ENCODE assay signal across 24 cellular contexts in genomic region chr14:92591346-92591745, GRCh38.
DNase-seq lines count a peak whose midpoint lies in the region; ATAC-seq and TF ChIP-seq lines count a peak whose summit lies in the region.
"Had no signal": no experiment of that assay in that cellular context is flagged by ENCODE, and none has a peak within 500 bp of the region (broad histone marks: within the 10 kb centered on the region; RNA-seq: fewer than 3 reads in every experiment).

No MANE protein-coding gene starts in this region.

- POLR2A ChIA-PET in activated CD4-positive, alpha-beta T cell treated with anti-CD3 and anti-CD28 coated beads, Interleukin-2, amount 10 ng/mL, durations not matched to agents 7 days and 5 days (lab: Charles Lee), result no interaction called here

- ATAC-seq in stimulated activated effector memory CD8-positive, alpha-beta T cell treated with anti-CD3 and anti-CD28 coated beads, Interleukin-12 subunit alpha, Interleukin-12 subunit beta, amount 100 ng/mL, for 72 hours, result no peak
- ATAC-seq in HG03432 (IDR thresholded peaks at IDR 0.05; ENCODE audit: unreplicated experiment), result no peak
- ATAC-seq: gastrocnemius medialis had no signal

- peaks cover 52% of the 10 kb centered on the region for H3K4me1 Mint-ChIP-seq in activated CD4-positive, alpha-beta T cell treated with anti-CD3 and anti-CD28 coated beads, Interleukin-2, amount 10 ng/mL, durations not matched to agents 7 days and 5 days
- H3K4me1 Mint-ChIP-seq in activated naive CD8-positive, alpha-beta T cell treated with anti-CD3 and anti-CD28 coated beads for 36 hours, result peaks cover 63% of the 10 kb centered on the region
- H3K4me1 Mint-ChIP-seq in stimulated activated effector memory CD8-positive, alpha-beta T cell treated with anti-CD3 and anti-CD28 coated beads, Interleukin-12 subunit alpha, Interleukin-12 subunit beta, amount 100 ng/mL, for 72 hours, result peaks cover 66% of the 10 kb centered on the region

- H3K4me3 ChIP-seq in NB4 (ENCODE audit: low read depth, low read length), result no peak overlapping the region
- H3K4me3 ChIP-seq: gastrocnemius medialis, hepatocyte, SJCRH30, thoracic aorta, uterus had no signal

- no peak for TF ChIP-seq POLR2A in NB4 (IDR thresholded peaks at IDR 0.05; ENCODE audit: extremely low read depth, insufficient read length)

- peaks cover 44% of the 10 kb centered on the region for H3K36me3 Mint-ChIP-seq in activated CD4-positive, alpha-beta T cell treated with anti-CD3 and anti-CD28 coated beads, Interleukin-2, amount 10 ng/mL, durations not matched to agents 7 days and 5 days (ENCODE audit: low read depth)
- H3K36me3 Mint-ChIP-seq in activated naive CD8-positive, alpha-beta T cell treated with anti-CD3 and anti-CD28 coated beads for 36 hours, result peaks cover 69% of the 10 kb centered on the region
- H3K36me3 Mint-ChIP-seq in stimulated activated effector memory CD8-positive, alpha-beta T cell treated with anti-CD3 and anti-CD28 coated beads, Interleukin-12 subunit alpha, Interleukin-12 subunit beta, amount 100 ng/mL, for 72 hours, result peaks cover 69% of the 10 kb centered on the region

- CTCF ChIA-PET in activated CD4-positive, alpha-beta T cell treated with anti-CD3 and anti-CD28 coated beads, Interleukin-2, amount 10 ng/mL, durations not matched to agents 7 days and 5 days (lab: Charles Lee), result no interaction called here

- peaks cover 17% of the 10 kb centered on the region for H3K9me3 Mint-ChIP-seq in activated CD4-positive, alpha-beta T cell treated with anti-CD3 and anti-CD28 coated beads, Interleukin-2, amount 10 ng/mL, durations not matched to agents 7 days and 5 days
- peaks cover 2% of the 10 kb centered on the region for H3K9me3 Mint-ChIP-seq in activated naive CD8-positive, alpha-beta T cell treated with anti-CD3 and anti-CD28 coated beads for 36 hours
- no peaks in the 10 kb centered on the region for H3K9me3 Mint-ChIP-seq in stimulated activated effector memory CD8-positive, alpha-beta T cell treated with anti-CD3 and anti-CD28 coated beads, Interleukin-12 subunit alpha, Interleukin-12 subunit beta, amount 100 ng/mL, for 72 hours

- no peak for DNase-seq in activated CD4-positive, alpha-beta T cell treated with anti-CD3 and anti-CD28 coated beads, Interleukin-2, amount 10 ng/mL, durations not matched to agents 7 days and 5 days
- no peak for DNase-seq in activated CD4-positive, alpha-beta T cell treated with anti-CD3 and anti-CD28 coated beads for 48 hours
- DNase-seq in NB4 (ENCODE audit: low read depth) (peak; percentile 16), NCI-H748 (lab: John Stamatoyannopoulos, UW; ENCODE audit: unreplicated experiment) (no peak), cerebellar cortex (ENCODE audit: low spot score) (no peak)
- DNase-seq in activated naive CD8-positive, alpha-beta T cell treated with anti-CD3 and anti-CD28 coated beads for 36 hours, result no peak
- no peak for DNase-seq in stimulated activated effector memory CD8-positive, alpha-beta T cell treated with anti-CD3 and anti-CD28 coated beads, Interleukin-12 subunit alpha, Interleukin-12 subunit beta, amount 100 ng/mL, for 72 hours (ENCODE audit: low spot score in 2 of 2)
- DNase-seq: activated CD4-positive, alpha-beta memory T cell treated with anti-CD3 and anti-CD28 coated beads, Interleukin-2, amount 10 ng/mL, durations not matched to agents 7 days and 5 days; activated gamma-delta T cell; activated T-cell treated with anti-CD3 and anti-CD28 coated beads for 4 hours; anterior cingulate cortex; Calu3; gastrocnemius medialis; KG1; mesendoderm; NCI-H510A; NK-92 treated with Interleukin-12 subunit alpha and Interleukin-12 subunit beta, amount 100 ng/mL, for 24 hours; SJCRH30; small intestine; stimulated activated CD4-positive, alpha-beta T cell treated with anti-CD3 and anti-CD28 coated beads, Interleukin-2, amount 100 ng/mL, for 24 hours; uterus had no signal

- peak overlapping the region; percentile 39 for H3K27ac Mint-ChIP-seq in activated CD4-positive, alpha-beta T cell treated with anti-CD3 and anti-CD28 coated beads, Interleukin-2, amount 10 ng/mL, durations not matched to agents 7 days and 5 days
- peak overlapping the region; percentile 26 for H3K27ac Mint-ChIP-seq in activated naive CD8-positive, alpha-beta T cell treated with anti-CD3 and anti-CD28 coated beads for 36 hours
- H3K27ac Mint-ChIP-seq in stimulated activated effector memory CD8-positive, alpha-beta T cell treated with anti-CD3 and anti-CD28 coated beads, Interleukin-12 subunit alpha, Interleukin-12 subunit beta, amount 100 ng/mL, for 72 hours, result peak overlapping the region; percentile 12
- H3K27ac Mint-ChIP-seq: activated CD4-positive, alpha-beta memory T cell treated with anti-CD3 and anti-CD28 coated beads, Interleukin-2, amount 10 ng/mL, durations not matched to agents 7 days and 5 days had no signal

- peaks cover 6% of the 10 kb centered on the region for H3K27me3 Mint-ChIP-seq in activated CD4-positive, alpha-beta T cell treated with anti-CD3 and anti-CD28 coated beads, Interleukin-2, amount 10 ng/mL, durations not matched to agents 7 days and 5 days
- no peaks in the 10 kb centered on the region for H3K27me3 Mint-ChIP-seq in activated naive CD8-positive, alpha-beta T cell treated with anti-CD3 and anti-CD28 coated beads for 36 hours

- H3K4me3 Mint-ChIP-seq in activated CD4-positive, alpha-beta T cell treated with anti-CD3 and anti-CD28 coated beads, Interleukin-2, amount 10 ng/mL, durations not matched to agents 7 days and 5 days, result no peak overlapping the region
- no peak overlapping the region for H3K4me3 Mint-ChIP-seq in activated naive CD8-positive, alpha-beta T cell treated with anti-CD3 and anti-CD28 coated beads for 36 hours
- no peak overlapping the region for H3K4me3 Mint-ChIP-seq in stimulated activated effector memory CD8-positive, alpha-beta T cell treated with anti-CD3 and anti-CD28 coated beads, Interleukin-12 subunit alpha, Interleukin-12 subunit beta, amount 100 ng/mL, for 72 hours
- H3K4me3 Mint-ChIP-seq: activated CD4-positive, alpha-beta memory T cell treated with anti-CD3 and anti-CD28 coated beads, Interleukin-2, amount 10 ng/mL, durations not matched to agents 7 days and 5 days had no signal

- no peak for TF ChIP-seq CTCF in NB4 (IDR thresholded peaks at IDR 0.05; ENCODE audit: low read depth, low read length)
